ENCODE assay signal across 1 cellular context in genomic region chr1:57421366-57421765, GRCh38.
TF ChIP-seq lines count a peak whose summit lies in the region.

No MANE protein-coding gene starts in this region.

TF ChIP-seq in H1, 55 proteins besides CTCF, POLR2A, EP300 and RAD21:
- TF ChIP-seq SAP30 (IDR thresholded peaks at IDR 0.05; ENCODE audit: insufficient read depth, insufficient replicate concordance, low read length), result no peak
- no peak for TF ChIP-seq CBX8 (IDR thresholded peaks at IDR 0.05; ENCODE audit: borderline replicate concordance, low read depth, low read length)
- no peak for TF ChIP-seq EGR1 (IDR thresholded peaks at IDR 0.05; ENCODE audit: borderline replicate concordance, low read depth, low read length)
